21 cellular contexts compared by ENCODE assay signal in the genomic region with DNA sequence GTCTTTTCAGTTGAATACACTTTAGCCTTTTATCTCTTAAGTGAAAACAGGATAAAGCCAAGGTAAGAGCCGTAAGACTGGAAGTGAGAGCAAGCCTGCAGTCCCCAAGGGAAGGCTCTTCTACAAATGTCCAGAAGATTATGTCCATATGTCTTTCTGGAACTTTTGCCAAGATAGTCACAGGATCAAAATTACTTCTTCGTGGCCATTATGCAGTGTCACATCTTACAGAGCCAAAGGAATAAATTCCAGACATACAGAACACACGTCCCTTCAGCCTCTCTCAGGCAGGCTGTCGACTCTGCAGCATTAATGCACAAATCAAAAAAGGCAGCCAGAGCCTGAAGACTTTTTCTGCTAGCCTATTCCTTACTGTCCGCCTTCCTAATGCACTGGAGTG.
"Had no signal": no experiment of that assay in that cellular context is flagged by ENCODE, and none has a peak within 500 bp of the region (broad histone marks: within the 10 kb centered on the region; RNA-seq: fewer than 3 reads in every experiment).

No MANE protein-coding gene starts in this region.

- H3K27me3 Mint-ChIP-seq: activated CD8-positive, alpha-beta T cell treated with anti-CD3 and anti-CD28 coated beads for 36 hours had no signal

- H3K4me1 ChIP-seq: left lung had no signal

- H3K36me3 ChIP-seq: left lung, right atrium auricular region had no signal

- ATAC-seq: activated CD8-positive, alpha-beta T cell treated with anti-CD3 and anti-CD28 coated beads for 36 hours; activated naive CD4-positive, alpha-beta T cell treated with anti-CD3 and anti-CD28 coated beads, Interleukin-2, amount 50 U/mL, for 72 hours; left lung; naive thymus-derived CD8-positive, alpha-beta T cell had no signal

- H3K27ac ChIP-seq: epithelial cell of prostate, left lung, right atrium auricular region, skin epidermis had no signal

- H3K4me3 ChIP-seq: left lung, right atrium auricular region, skin epidermis had no signal

- H3K4me1 Mint-ChIP-seq: activated B cell treated with CpG ODN at 0.5 μM for 24 hours; memory B cell; naive thymus-derived CD8-positive, alpha-beta T cell had no signal

- H3K27ac Mint-ChIP-seq: activated B cell treated with CpG ODN at 0.5 μM for 24 hours; activated CD8-positive, alpha-beta T cell treated with anti-CD3 and anti-CD28 coated beads for 36 hours; activated naive CD4-positive, alpha-beta T cell treated with anti-CD3 and anti-CD28 coated beads, Interleukin-2, amount 50 U/mL, for 72 hours; memory B cell; naive thymus-derived CD8-positive, alpha-beta T cell; T-helper 2 cell treated with Interferon-gamma antibody and Interleukin-4, amounts not matched to agents 5 μg/mL and 100 μg/mL, for 36 hours had no signal

- H3K4me3 Mint-ChIP-seq: activated B cell treated with CpG ODN at 0.5 μM for 24 hours; activated CD8-positive, alpha-beta T cell treated with anti-CD3 and anti-CD28 coated beads for 36 hours; brain; memory B cell; naive thymus-derived CD8-positive, alpha-beta T cell; T-helper 2 cell treated with Interferon-gamma antibody and Interleukin-4, amounts not matched to agents 5 μg/mL and 100 μg/mL, for 36 hours had no signal

- DNase-seq: activated B cell treated with CpG ODN at 0.5 μM for 24 hours; activated CD4-positive, alpha-beta T cell treated with anti-CD3 and anti-CD28 coated beads for 48 hours; activated CD8-positive, alpha-beta T cell treated with anti-CD3 and anti-CD28 coated beads for 36 hours; activated effector memory CD4-positive, alpha-beta T cell treated with anti-CD3 and anti-CD28 coated beads, Interleukin-2, amount 50 U/mL, for 16 hours; activated T-cell treated with anti-CD3 and anti-CD28 coated beads, Interleukin-2, amount 50 U/mL, for 48 hours; amniotic stem cell; dermis blood vessel endothelial cell; hippocampal formation; left lung; naive thymus-derived CD8-positive, alpha-beta T cell; posterior cingulate gyrus; stimulated activated CD4-positive, alpha-beta T cell treated with anti-CD3 and anti-CD28 coated beads, Interleukin-4, amount 100 ng/mL, for 24 hours; stimulated activated naive CD4-positive, alpha-beta T cell; SW 1271 had no signal

- H3K27me3 ChIP-seq: right atrium auricular region had no signal

- H3K36me3 Mint-ChIP-seq: brain had no signal
